23 cellular contexts compared by ENCODE assay signal in the genomic region with DNA sequence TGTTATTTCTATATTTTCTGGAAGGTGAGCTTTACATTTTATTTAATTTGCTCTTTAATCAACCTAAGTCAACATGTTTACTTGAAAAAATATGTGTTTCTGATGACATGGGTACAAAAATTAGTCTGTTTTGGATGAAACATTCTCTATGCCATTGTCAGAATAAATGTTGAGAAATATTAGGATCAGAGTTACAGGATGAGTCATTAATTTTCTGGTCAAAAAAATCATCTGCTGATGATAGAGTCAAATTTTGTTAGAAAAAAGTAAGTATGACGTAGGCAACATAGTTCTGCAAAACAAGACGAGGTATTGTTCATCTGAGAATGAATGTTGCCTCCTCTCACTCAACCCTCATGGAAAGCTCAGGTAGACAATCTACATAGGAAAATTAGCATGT.
"Had no signal": no experiment of that assay in that cellular context is flagged by ENCODE, and none has a peak within 500 bp of the region (broad histone marks: within the 10 kb centered on the region; RNA-seq: fewer than 3 reads in every experiment).

No MANE protein-coding gene starts in this region.

- H3K4me3 ChIP-seq: breast epithelium, K562, SK-N-MC had no signal

- DNase-seq: activated CD4-positive, alpha-beta T cell treated with anti-CD3 and anti-CD28 coated beads, Interleukin-2, amount 10 ng/mL, durations not matched to agents 24 days and 14 days; activated CD4-positive, alpha-beta T cell treated with anti-CD3 and anti-CD28 coated beads, Interleukin-2, amount 50 U/mL, for 48 hours; activated CD4-positive, CD25-positive, alpha-beta regulatory T cell treated with anti-CD3 and anti-CD28 coated beads, Interleukin-2, amount 50 U/mL, for 72 hours; activated CD8-positive, alpha-beta memory T cell treated with anti-CD3 and anti-CD28 coated beads, Interleukin-2, amount 10 ng/mL, durations not matched to agents 7 days and 5 days; activated effector memory CD4-positive, alpha-beta T cell treated with Interleukin-2 at 50 U/mL for 16 hours; activated naive CD4-positive, alpha-beta T cell; activated T-cell treated with anti-CD3 and anti-CD28 coated beads, Interleukin-2, amount 50 U/mL, for 24 hours; aorta; central memory CD4-positive, alpha-beta T cell; Karpas-422; MM.1S; NCI-H1105 treated with DMSO at 0.1 percent for 48 hours; NCI-H2029; NCI-H345; NCI-H510A; NCI-H526 treated with DMSO at 0.1 percent for 48 hours; NCI-H82; SW 1271 had no signal

- H3K9me3 ChIP-seq: breast epithelium had no signal

- ATAC-seq: activated CD8-positive, alpha-beta memory T cell treated with anti-CD3 and anti-CD28 coated beads, Interleukin-2, amount 10 ng/mL, durations not matched to agents 7 days and 5 days; K562; Right ventricle myocardium inferior; WTC11 had no signal

- H3K27me3 ChIP-seq: breast epithelium had no signal

- H3K4me1 ChIP-seq: breast epithelium had no signal

- H3K27ac ChIP-seq: breast epithelium, SK-N-MC had no signal

- H3K36me3 ChIP-seq: breast epithelium had no signal

- FAIRE-seq: K562 had no signal
